2 cellular contexts compared by ENCODE assay signal in the genomic region with DNA sequence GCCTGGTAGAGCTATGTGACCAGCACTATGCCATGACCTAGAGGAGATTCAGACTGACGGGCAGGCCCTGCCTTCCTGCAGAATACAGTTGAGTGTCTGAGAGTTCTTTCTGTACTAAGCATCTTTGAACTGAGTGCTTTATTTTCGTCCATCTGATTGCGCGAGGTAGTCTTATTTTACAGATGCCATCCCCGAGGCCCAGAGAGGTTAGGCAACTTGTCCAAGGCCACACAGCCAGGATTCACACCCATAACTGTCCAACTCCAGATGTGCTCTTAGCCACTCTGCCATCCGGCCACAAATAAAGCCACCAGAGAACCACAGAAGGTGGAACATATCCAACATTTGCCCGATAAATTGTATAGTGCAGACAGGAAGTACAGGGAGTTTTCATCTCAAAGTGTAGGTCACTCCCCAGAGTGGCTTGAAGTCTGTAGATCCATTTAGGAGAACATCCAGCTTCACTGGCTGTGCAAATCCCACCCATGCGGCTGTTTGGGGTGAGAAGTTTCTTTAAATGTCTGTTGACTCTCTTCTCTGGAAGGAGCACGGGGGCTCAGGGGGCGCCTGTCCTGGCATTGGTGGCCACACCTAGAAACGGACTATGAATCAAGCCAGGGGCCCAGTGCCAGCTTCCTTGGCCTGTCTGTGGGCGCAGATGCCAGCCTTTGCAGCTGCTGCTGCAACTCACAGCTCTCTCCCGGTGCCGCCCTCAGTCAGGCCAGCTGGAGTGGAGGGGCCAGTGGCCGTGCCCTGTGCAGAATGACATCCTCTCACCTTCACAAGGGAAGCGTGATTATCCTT.
TF ChIP-seq lines count a peak whose summit lies in the region.

No MANE protein-coding gene starts in this region.

TF ChIP-seq in K562, 482 proteins besides CTCF, POLR2A, EP300 and RAD21 (continued from another document):
- TF ChIP-seq, protein P1, sequence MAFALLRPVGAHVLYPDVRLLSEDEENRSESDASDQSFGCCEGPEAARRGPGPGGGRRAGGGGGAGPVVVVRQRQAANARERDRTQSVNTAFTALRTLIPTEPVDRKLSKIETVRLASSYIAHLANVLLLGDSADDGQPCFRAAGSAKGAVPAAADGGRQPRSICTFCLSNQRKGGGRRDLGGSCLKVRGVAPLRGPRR (CRISPR knock-in tag; IDR thresholded peaks at IDR 0.05), result no peak
- no peak for TF ChIP-seq SMARCC2 (IDR thresholded peaks at IDR 0.05; ENCODE audit: low read depth)
- no peak for TF ChIP-seq ARHGAP35 (IDR thresholded peaks at IDR 0.05; ENCODE audit: partially characterized antibody)
- TF ChIP-seq ZFX (CRISPR knock-in tag; IDR thresholded peaks at IDR 0.05), result no peak
- no peak for TF ChIP-seq ZNF444 (CRISPR knock-in tag; IDR thresholded peaks at IDR 0.05)
- TF ChIP-seq EGR1 (conservative IDR thresholded peaks at IDR 0.05), result no peak
- TF ChIP-seq ERF (CRISPR knock-in tag; IDR thresholded peaks at IDR 0.05), result no peak
- peak; percentile 66; the same call in 1 of the 2 replicates for TF ChIP-seq ADNP (tag; IDR thresholded peaks at IDR 0.05)
- TF ChIP-seq SMARCA5 (IDR thresholded peaks at IDR 0.05), result peak; percentile 36; the same call in 1 of the 2 replicates
- no peak for TF ChIP-seq DDX20 (tag; IDR thresholded peaks at IDR 0.05; ENCODE audit: low read depth)
- no peak for TF ChIP-seq NELFE (IDR thresholded peaks at IDR 0.05; ENCODE audit: insufficient read depth, insufficient read length)
- peak; percentile 92 for TF ChIP-seq BCOR (IDR thresholded peaks at IDR 0.05)
- TF ChIP-seq MTF1 (CRISPR knock-in tag; IDR thresholded peaks at IDR 0.05; ENCODE audit: borderline replicate concordance), result no peak
- TF ChIP-seq, protein P2, sequence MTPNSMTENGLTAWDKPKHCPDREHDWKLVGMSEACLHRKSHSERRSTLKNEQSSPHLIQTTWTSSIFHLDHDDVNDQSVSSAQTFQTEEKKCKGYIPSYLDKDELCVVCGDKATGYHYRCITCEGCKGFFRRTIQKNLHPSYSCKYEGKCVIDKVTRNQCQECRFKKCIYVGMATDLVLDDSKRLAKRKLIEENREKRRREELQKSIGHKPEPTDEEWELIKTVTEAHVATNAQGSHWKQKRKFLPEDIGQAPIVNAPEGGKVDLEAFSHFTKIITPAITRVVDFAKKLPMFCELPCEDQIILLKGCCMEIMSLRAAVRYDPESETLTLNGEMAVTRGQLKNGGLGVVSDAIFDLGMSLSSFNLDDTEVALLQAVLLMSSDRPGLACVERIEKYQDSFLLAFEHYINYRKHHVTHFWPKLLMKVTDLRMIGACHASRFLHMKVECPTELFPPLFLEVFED (CRISPR knock-in tag; conservative IDR thresholded peaks at IDR 0.05), result no peak
- TF ChIP-seq BRCA1 (IDR thresholded peaks at IDR 0.05), result no peak
- 0 out of 2 replicates have a peak, but pooled peaks have one; percentile 28 for TF ChIP-seq BRCA1 (CRISPR knock-in tag; IDR thresholded peaks at IDR 0.05)
- TF ChIP-seq, protein P3, sequence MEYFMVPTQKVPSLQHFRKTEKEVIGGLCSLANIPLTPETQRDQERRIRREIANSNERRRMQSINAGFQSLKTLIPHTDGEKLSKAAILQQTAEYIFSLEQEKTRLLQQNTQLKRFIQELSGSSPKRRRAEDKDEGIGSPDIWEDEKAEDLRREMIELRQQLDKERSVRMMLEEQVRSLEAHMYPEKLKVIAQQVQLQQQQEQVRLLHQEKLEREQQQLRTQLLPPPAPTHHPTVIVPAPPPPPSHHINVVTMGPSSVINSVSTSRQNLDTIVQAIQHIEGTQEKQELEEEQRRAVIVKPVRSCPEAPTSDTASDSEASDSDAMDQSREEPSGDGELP (CRISPR knock-in tag; IDR thresholded peaks at IDR 0.05; ENCODE audit: borderline replicate concordance), result 0 out of 2 replicates have a peak, but pooled peaks have one; percentile 20
- no peak for TF ChIP-seq POLR3G (IDR thresholded peaks at IDR 0.05; ENCODE audit: extremely low read depth, insufficient read length, insufficient replicate concordance)
- no peak for TF ChIP-seq TAF9B (IDR thresholded peaks at IDR 0.05; ENCODE audit: partially characterized antibody)

TF ChIP-seq in HepG2, 621 proteins besides CTCF, POLR2A, EP300 and RAD21 (continued from another document):
- TF ChIP-seq, protein P4, sequence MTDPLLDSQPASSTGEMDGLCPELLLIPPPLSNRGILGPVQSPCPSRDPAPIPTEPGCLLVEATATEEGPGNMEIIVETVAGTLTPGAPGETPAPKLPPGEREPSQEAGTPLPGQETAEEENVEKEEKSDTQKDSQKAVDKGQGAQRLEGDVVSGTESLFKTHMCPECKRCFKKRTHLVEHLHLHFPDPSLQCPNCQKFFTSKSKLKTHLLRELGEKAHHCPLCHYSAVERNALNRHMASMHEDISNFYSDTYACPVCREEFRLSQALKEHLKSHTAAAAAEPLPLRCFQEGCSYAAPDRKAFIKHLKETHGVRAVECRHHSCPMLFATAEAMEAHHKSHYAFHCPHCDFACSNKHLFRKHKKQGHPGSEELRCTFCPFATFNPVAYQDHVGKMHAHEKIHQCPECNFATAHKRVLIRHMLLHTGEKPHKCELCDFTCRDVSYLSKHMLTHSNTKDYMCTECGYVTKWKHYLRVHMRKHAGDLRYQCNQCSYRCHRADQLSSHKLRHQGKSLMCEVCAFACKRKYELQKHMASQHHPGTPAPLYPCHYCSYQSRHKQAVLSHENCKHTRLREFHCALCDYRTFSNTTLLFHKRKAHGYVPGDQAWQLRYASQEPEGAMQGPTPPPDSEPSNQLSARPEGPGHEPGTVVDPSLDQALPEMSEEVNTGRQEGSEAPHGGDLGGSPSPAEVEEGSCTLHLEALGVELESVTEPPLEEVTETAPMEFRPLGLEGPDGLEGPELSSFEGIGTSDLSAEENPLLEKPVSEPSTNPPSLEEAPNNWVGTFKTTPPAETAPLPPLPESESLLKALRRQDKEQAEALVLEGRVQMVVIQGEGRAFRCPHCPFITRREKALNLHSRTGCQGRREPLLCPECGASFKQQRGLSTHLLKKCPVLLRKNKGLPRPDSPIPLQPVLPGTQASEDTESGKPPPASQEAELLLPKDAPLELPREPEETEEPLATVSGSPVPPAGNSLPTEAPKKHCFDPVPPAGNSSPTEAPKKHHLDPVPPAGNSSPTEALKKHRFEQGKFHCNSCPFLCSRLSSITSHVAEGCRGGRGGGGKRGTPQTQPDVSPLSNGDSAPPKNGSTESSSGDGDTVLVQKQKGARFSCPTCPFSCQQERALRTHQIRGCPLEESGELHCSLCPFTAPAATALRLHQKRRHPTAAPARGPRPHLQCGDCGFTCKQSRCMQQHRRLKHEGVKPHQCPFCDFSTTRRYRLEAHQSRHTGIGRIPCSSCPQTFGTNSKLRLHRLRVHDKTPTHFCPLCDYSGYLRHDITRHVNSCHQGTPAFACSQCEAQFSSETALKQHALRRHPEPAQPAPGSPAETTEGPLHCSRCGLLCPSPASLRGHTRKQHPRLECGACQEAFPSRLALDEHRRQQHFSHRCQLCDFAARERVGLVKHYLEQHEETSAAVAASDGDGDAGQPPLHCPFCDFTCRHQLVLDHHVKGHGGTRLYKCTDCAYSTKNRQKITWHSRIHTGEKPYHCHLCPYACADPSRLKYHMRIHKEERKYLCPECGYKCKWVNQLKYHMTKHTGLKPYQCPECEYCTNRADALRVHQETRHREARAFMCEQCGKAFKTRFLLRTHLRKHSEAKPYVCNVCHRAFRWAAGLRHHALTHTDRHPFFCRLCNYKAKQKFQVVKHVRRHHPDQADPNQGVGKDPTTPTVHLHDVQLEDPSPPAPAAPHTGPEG (CRISPR knock-in tag; IDR thresholded peaks at IDR 0.05), result no peak
- no peak for TF ChIP-seq KMT2A (CRISPR knock-in tag; IDR thresholded peaks at IDR 0.05)
- TF ChIP-seq HOXA5 (CRISPR knock-in tag; IDR thresholded peaks at IDR 0.05), result no peak
- TF ChIP-seq, protein P5, sequence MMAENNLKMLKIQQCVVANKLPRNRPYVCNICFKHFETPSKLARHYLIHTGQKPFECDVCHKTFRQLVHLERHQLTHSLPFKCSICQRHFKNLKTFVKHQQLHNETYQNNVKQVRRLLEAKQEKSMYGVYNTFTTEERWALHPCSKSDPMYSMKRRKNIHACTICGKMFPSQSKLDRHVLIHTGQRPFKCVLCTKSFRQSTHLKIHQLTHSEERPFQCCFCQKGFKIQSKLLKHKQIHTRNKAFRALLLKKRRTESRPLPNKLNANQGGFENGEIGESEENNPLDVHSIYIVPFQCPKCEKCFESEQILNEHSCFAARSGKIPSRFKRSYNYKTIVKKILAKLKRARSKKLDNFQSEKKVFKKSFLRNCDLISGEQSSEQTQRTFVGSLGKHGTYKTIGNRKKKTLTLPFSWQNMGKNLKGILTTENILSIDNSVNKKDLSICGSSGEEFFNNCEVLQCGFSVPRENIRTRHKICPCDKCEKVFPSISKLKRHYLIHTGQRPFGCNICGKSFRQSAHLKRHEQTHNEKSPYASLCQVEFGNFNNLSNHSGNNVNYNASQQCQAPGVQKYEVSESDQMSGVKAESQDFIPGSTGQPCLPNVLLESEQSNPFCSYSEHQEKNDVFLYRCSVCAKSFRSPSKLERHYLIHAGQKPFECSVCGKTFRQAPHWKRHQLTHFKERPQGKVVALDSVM (CRISPR knock-in tag; IDR thresholded peaks at IDR 0.05), result no peak
- TF ChIP-seq, protein P6, sequence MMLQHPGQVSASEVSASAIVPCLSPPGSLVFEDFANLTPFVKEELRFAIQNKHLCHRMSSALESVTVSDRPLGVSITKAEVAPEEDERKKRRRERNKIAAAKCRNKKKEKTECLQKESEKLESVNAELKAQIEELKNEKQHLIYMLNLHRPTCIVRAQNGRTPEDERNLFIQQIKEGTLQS (CRISPR knock-in tag; IDR thresholded peaks at IDR 0.05), result no peak
- peak; percentile 78 for TF ChIP-seq ZNF317 (CRISPR knock-in tag; IDR thresholded peaks at IDR 0.05)
- peak; percentile 80 for TF ChIP-seq ZMYM3 (CRISPR knock-in tag; IDR thresholded peaks at IDR 0.05)
- peak; percentile 96 for TF ChIP-seq ZNF768 (CRISPR knock-in tag; IDR thresholded peaks at IDR 0.05)
- no peak for TF ChIP-seq THYN1 (CRISPR knock-in tag; IDR thresholded peaks at IDR 0.05; ENCODE audit: borderline replicate concordance, low read depth)
- TF ChIP-seq, protein P7, sequence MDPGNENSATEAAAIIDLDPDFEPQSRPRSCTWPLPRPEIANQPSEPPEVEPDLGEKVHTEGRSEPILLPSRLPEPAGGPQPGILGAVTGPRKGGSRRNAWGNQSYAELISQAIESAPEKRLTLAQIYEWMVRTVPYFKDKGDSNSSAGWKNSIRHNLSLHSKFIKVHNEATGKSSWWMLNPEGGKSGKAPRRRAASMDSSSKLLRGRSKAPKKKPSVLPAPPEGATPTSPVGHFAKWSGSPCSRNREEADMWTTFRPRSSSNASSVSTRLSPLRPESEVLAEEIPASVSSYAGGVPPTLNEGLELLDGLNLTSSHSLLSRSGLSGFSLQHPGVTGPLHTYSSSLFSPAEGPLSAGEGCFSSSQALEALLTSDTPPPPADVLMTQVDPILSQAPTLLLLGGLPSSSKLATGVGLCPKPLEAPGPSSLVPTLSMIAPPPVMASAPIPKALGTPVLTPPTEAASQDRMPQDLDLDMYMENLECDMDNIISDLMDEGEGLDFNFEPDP (CRISPR knock-in tag; conservative IDR thresholded peaks at IDR 0.05), result 0 out of 2 replicates have a peak, but pooled peaks have one; percentile 43
- no peak for TF ChIP-seq POLR2G (IDR thresholded peaks at IDR 0.05; ENCODE audit: low read depth, low read length)
- 0 out of 2 replicates have a peak, but pooled peaks have one; percentile 4 for TF ChIP-seq HIVEP1 (CRISPR knock-in tag; IDR thresholded peaks at IDR 0.05)
- TF ChIP-seq, protein P8, sequence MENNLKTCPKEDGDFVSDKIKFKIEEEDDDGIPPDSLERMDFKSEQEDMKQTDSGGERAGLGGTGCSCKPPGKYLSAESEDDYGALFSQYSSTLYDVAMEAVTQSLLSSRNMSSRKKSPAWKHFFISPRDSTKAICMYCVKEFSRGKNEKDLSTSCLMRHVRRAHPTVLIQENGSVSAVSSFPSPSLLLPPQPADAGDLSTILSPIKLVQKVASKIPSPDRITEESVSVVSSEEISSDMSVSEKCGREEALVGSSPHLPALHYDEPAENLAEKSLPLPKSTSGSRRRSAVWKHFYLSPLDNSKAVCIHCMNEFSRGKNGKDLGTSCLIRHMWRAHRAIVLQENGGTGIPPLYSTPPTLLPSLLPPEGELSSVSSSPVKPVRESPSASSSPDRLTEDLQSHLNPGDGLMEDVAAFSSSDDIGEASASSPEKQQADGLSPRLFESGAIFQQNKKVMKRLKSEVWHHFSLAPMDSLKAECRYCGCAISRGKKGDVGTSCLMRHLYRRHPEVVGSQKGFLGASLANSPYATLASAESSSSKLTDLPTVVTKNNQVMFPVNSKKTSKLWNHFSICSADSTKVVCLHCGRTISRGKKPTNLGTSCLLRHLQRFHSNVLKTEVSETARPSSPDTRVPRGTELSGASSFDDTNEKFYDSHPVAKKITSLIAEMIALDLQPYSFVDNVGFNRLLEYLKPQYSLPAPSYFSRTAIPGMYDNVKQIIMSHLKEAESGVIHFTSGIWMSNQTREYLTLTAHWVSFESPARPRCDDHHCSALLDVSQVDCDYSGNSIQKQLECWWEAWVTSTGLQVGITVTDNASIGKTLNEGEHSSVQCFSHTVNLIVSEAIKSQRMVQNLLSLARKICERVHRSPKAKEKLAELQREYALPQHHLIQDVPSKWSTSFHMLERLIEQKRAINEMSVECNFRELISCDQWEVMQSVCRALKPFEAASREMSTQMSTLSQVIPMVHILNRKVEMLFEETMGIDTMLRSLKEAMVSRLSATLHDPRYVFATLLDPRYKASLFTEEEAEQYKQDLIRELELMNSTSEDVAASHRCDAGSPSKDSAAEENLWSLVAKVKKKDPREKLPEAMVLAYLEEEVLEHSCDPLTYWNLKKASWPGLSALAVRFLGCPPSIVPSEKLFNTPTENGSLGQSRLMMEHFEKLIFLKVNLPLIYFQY (CRISPR knock-in tag; IDR thresholded peaks at IDR 0.05; ENCODE audit: borderline replicate concordance), result no peak
- no peak for TF ChIP-seq TBX2 (CRISPR knock-in tag; IDR thresholded peaks at IDR 0.05; ENCODE audit: borderline replicate concordance)
